2 cellular contexts compared by ENCODE assay signal in the genomic region with DNA sequence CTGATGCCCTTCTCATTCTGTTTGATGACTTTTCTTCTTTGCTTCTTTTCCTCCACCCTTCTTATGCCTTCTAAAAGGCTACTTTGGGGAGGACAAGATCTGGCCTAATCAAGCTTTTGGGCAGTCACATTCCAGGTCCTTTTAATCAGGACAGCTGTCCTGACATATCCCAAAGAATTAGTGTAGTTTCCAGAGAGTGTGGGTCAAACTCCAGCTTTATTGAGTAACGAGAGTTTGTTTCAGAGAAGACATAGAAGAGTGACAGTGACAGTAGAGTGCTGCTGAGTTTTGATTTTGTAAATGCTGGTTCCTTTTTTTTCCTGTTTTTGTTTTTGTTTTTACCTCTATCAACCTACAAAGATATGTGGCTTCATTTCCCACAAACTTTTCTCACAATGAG.
TF ChIP-seq lines count a peak whose summit lies in the region.

No MANE protein-coding gene starts in this region.

TF ChIP-seq in liver, 16 proteins besides CTCF, POLR2A, EP300 and RAD21:
- no peak for TF ChIP-seq GABPA (IDR thresholded peaks at IDR 0.05 in 1 of 2, conservative IDR thresholded peaks at IDR 0.05 in 1 of 2)
- TF ChIP-seq HNF4G (IDR thresholded peaks at IDR 0.05), result peak; percentile 52
- TF ChIP-seq RXRA (IDR thresholded peaks at IDR 0.05), result peak; percentile 20 to 47
- TF ChIP-seq ZBTB33 (IDR thresholded peaks at IDR 0.05), result peak; percentile 26
- TF ChIP-seq FOXA1 (IDR thresholded peaks at IDR 0.05), result no peak
- TF ChIP-seq HNF4A (conservative IDR thresholded peaks at IDR 0.05), result peak; percentile 76 to 83
- peak; percentile 60 for TF ChIP-seq SP1 (IDR thresholded peaks at IDR 0.05)
- TF ChIP-seq REST (IDR thresholded peaks at IDR 0.05), result no peak
- TF ChIP-seq TAF1 (conservative IDR thresholded peaks at IDR 0.05), result no peak
- TF ChIP-seq NR2F2 (IDR thresholded peaks at IDR 0.05), result no peak
- TF ChIP-seq, protein P1, sequence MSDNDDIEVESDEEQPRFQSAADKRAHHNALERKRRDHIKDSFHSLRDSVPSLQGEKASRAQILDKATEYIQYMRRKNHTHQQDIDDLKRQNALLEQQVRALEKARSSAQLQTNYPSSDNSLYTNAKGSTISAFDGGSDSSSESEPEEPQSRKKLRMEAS (IDR thresholded peaks at IDR 0.05), result no peak
- no peak for TF ChIP-seq ATF3 (IDR thresholded peaks at IDR 0.05)
- TF ChIP-seq JUND (IDR thresholded peaks at IDR 0.05), result peak; percentile 26 to 47
- TF ChIP-seq EGR1 (IDR thresholded peaks at IDR 0.05; ENCODE audit: low read depth in 2 of 2), result no peak

TF ChIP-seq in HepG2, 621 proteins besides CTCF, POLR2A, EP300 and RAD21:
- TF ChIP-seq ZIK1 (CRISPR knock-in tag; IDR thresholded peaks at IDR 0.05; ENCODE audit: borderline replicate concordance, low read depth) (no peak), DZIP1 (CRISPR knock-in tag; IDR thresholded peaks at IDR 0.05) (no peak), ZBTB21 (CRISPR knock-in tag; IDR thresholded peaks at IDR 0.05) (no peak), ZNF619 (CRISPR knock-in tag; IDR thresholded peaks at IDR 0.05) (no peak), EZH2 (conservative IDR thresholded peaks at IDR 0.05; ENCODE audit: low read depth, low read length) (no peak), ZNF20 (CRISPR knock-in tag; IDR thresholded peaks at IDR 0.05) (no peak), TBP (CRISPR knock-in tag; IDR thresholded peaks at IDR 0.05) (no peak), ZNF766 (CRISPR knock-in tag; IDR thresholded peaks at IDR 0.05; ENCODE audit: borderline replicate concordance) (no peak), ZNF772 (CRISPR knock-in tag; IDR thresholded peaks at IDR 0.05) (no peak), ZNF251 (CRISPR knock-in tag; IDR thresholded peaks at IDR 0.05) (no peak), LBX2 (CRISPR knock-in tag; IDR thresholded peaks at IDR 0.05; ENCODE audit: borderline replicate concordance) (no peak), ZNF460 (CRISPR knock-in tag; IDR thresholded peaks at IDR 0.05; ENCODE audit: borderline replicate concordance) (no peak)
- TF ChIP-seq, protein P2, sequence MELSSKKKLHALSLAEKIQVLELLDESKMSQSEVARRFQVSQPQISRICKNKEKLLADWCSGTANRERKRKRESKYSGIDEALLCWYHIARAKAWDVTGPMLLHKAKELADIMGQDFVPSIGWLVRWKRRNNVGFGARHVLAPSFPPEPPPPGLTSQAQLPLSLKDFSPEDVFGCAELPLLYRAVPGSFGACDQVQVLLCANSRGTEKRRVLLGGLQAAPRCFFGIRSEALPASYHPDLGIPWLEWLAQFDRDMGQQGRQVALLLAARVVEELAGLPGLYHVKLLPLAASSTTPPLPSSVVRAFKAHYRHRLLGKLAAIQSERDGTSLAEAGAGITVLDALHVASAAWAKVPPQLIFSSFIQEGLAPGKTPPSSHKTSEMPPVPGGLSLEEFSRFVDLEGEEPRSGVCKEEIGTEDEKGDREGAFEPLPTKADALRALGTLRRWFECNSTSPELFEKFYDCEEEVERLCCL (CRISPR knock-in tag; IDR thresholded peaks at IDR 0.05; ENCODE audit: borderline replicate concordance), result no peak
- TF ChIP-seq, protein P3, sequence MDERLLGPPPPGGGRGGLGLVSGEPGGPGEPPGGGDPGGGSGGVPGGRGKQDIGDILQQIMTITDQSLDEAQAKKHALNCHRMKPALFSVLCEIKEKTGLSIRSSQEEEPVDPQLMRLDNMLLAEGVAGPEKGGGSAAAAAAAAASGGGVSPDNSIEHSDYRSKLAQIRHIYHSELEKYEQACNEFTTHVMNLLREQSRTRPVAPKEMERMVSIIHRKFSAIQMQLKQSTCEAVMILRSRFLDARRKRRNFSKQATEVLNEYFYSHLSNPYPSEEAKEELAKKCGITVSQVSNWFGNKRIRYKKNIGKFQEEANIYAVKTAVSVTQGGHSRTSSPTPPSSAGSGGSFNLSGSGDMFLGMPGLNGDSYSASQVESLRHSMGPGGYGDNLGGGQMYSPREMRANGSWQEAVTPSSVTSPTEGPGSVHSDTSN (CRISPR knock-in tag; IDR thresholded peaks at IDR 0.05), result no peak
- TF ChIP-seq, protein P4, sequence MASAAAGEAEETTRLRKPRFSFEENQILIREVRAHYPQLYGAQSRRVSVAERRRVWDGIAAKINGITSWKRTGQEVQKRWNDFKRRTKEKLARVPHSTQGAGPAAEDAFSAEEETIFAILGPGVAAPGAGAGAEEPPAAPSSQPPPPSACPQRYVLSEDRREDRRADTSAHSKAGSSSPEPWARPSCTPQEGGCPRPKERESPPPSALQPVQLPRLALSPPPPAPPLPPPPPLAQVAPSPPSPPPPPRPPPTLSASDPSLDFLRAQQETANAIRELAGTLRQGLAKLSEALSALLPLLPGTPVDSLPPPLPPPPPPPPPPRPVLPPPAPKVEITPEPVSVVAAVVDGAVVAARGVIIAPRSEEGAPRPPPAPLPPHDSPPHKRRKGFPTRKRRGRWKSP (CRISPR knock-in tag; IDR thresholded peaks at IDR 0.05), result no peak
- TF ChIP-seq, protein P5, sequence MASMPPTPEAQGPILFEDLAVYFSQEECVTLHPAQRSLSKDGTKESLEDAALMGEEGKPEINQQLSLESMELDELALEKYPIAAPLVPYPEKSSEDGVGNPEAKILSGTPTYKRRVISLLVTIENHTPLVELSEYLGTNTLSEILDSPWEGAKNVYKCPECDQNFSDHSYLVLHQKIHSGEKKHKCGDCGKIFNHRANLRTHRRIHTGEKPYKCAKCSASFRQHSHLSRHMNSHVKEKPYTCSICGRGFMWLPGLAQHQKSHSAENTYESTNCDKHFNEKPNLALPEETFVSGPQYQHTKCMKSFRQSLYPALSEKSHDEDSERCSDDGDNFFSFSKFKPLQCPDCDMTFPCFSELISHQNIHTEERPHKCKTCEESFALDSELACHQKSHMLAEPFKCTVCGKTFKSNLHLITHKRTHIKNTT (CRISPR knock-in tag; IDR thresholded peaks at IDR 0.05), result no peak
- TF ChIP-seq, protein P6, sequence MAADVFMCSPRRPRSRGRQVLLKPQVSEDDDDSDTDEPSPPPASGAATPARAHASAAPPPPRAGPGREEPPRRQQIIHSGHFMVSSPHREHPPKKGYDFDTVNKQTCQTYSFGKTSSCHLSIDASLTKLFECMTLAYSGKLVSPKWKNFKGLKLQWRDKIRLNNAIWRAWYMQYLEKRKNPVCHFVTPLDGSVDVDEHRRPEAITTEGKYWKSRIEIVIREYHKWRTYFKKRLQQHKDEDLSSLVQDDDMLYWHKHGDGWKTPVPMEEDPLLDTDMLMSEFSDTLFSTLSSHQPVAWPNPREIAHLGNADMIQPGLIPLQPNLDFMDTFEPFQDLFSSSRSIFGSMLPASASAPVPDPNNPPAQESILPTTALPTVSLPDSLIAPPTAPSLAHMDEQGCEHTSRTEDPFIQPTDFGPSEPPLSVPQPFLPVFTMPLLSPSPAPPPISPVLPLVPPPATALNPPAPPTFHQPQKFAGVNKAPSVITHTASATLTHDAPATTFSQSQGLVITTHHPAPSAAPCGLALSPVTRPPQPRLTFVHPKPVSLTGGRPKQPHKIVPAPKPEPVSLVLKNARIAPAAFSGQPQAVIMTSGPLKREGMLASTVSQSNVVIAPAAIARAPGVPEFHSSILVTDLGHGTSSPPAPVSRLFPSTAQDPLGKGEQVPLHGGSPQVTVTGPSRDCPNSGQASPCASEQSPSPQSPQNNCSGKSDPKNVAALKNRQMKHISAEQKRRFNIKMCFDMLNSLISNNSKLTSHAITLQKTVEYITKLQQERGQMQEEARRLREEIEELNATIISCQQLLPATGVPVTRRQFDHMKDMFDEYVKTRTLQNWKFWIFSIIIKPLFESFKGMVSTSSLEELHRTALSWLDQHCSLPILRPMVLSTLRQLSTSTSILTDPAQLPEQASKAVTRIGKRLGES (CRISPR knock-in tag; IDR thresholded peaks at IDR 0.05; ENCODE audit: borderline replicate concordance), result no peak
